9 cellular contexts compared by ENCODE assay signal in genomic region chr3:3196148-3196861, GRCh38. TPM values are rescaled to one million over a fixed set of nuclear protein-coding genes. Genes with fewer than 3 reads are reported as not detected.
DNase-seq lines count a peak whose midpoint lies in the region; ATAC-seq, FAIRE-seq and TF ChIP-seq lines count a peak whose summit lies in the region.
"Had no signal": no experiment of that assay in that cellular context is flagged by ENCODE, and none has a peak within 500 bp of the region (broad histone marks: within the 10 kb centered on the region; RNA-seq: fewer than 3 reads in every experiment).

No MANE protein-coding gene starts in this region.

- H3K9me3 ChIP-seq in heart right ventricle (no peaks in the 10 kb centered on the region), NT2/D1 (ENCODE audit: insufficient read depth, low read length) (no peaks in the 10 kb centered on the region), esophagus squamous epithelium (no peaks in the 10 kb centered on the region)

- no peak overlapping the region for H3K27ac ChIP-seq in heart right ventricle
- no peak overlapping the region for H3K27ac ChIP-seq in esophagus squamous epithelium

- H3K36me3 ChIP-seq in heart right ventricle (no peaks in the 10 kb centered on the region), NT2/D1 (ENCODE audit: insufficient read depth, insufficient read length, low read length) (no peaks in the 10 kb centered on the region), esophagus squamous epithelium (no peaks in the 10 kb centered on the region)

- H3K4me3 ChIP-seq in heart right ventricle (no peak overlapping the region), NT2/D1 (ENCODE audit: insufficient read length, low read depth) (no peak overlapping the region), esophagus squamous epithelium (no peak overlapping the region)

- TF ChIP-seq POLR2A in esophagus squamous epithelium (IDR thresholded peaks at IDR 0.05) = no peak

- ATAC-seq in heart right ventricle (no peak), Right ventricle myocardium inferior (no peak), GM18868 (IDR thresholded peaks at IDR 0.05; ENCODE audit: unreplicated experiment) (no peak)
- ATAC-seq: T-cell had no signal

- peak in 7 of 9 donors; percentile 23 to 49 (median 33) for TF ChIP-seq CTCF in heart right ventricle (IDR thresholded peaks at IDR 0.05)
- peak in 4 of 6 experiments; percentile 27 to 55 (median 32) for TF ChIP-seq CTCF in esophagus squamous epithelium (IDR thresholded peaks at IDR 0.05)

- FAIRE-seq in urothelium cell line (lab: Jason Lieb, UNC) = no peak

- no peak overlapping the region for H3K9ac ChIP-seq in NT2/D1 (ENCODE audit: insufficient read length, low read depth)

- peaks cover 0 to 6% (median 0%) of the 10 kb centered on the region in 9 donors for H3K4me1 ChIP-seq in heart right ventricle
- no peaks in the 10 kb centered on the region for H3K4me1 ChIP-seq in NT2/D1 (ENCODE audit: insufficient read depth, insufficient read length)
- no peaks in the 10 kb centered on the region for H3K4me1 ChIP-seq in esophagus squamous epithelium

- 43 to 45% methylated on average over 6 of the region's 6 CpGs for WGBS in heart right ventricle, 2 donors
- 55% methylated on average over 6 of the region's 6 CpGs for WGBS in esophagus squamous epithelium, 2 donors

- intact Hi-C loops in heart right ventricle (cut with DNase I) = loop anchor here in 1 of 10 donors (5.0 kb wide), 1 partner anchor 1096 kb away; no protein-coding TSS in a partner anchor
- intact Hi-C loops in Right ventricle myocardium inferior (cut with DNase I) = no loop called here
- intact Hi-C loops in esophagus squamous epithelium (cut with DNase I) = no loop called here

- DNase-seq in heart right ventricle (no peak), Right ventricle myocardium inferior (ENCODE audit: missing footprints) (no peak), NT2/D1 (ENCODE audit: low read depth, low spot score) (peak; percentile 15), esophagus squamous epithelium (lab: John Stamatoyannopoulos, UW) (no peak), urothelium cell line (ENCODE audit: low spot score) (peak; percentile 37), NCI-H187 treated with DMSO at 0.1 percent for 48 hours (lab: John Stamatoyannopoulos, UW) (no peak), Ammon's horn (ENCODE audit: low spot score) (no peak)

- H3K27me3 ChIP-seq in heart right ventricle (peaks cover 0 to 20% (median 8%) of the 10 kb centered on the region in 7 donors), NT2/D1 (ENCODE audit: insufficient read depth, insufficient read length) (no peaks in the 10 kb centered on the region), esophagus squamous epithelium (no peaks in the 10 kb centered on the region)

RNA-seq across cellular contexts. Expression of gene CRBN, which starts 16.8 kb away (rescaled TPM):
- total RNA-seq in heart right ventricle = 10 to 100 TPM; 34.8 to 63.2 (median 53.8) TPM
- polyA plus RNA-seq in heart right ventricle = 10 to 100 TPM; 18.2 to 23.4 TPM
- total RNA-seq in Right ventricle myocardium inferior = 46.6 TPM
- 100 to 1,000 TPM in 1 of 4 donors, 10 to 100 TPM in 3; 13.3 to 118 (median 44.6) TPM for total RNA-seq in esophagus squamous epithelium

Comparison
In these comparisons a context has a peak if more than half of its experiments do, and no peak if none do; other contexts are left out.
1. DNase-seq: peak in NT2/D1 (single experiment) and urothelium cell line (single experiment); none in heart right ventricle (0 of 2), Right ventricle myocardium inferior (single experiment), esophagus squamous epithelium (single experiment), NCI-H187 treated with DMSO at 0.1 percent for 48 hours (single experiment) and Ammon's horn (single experiment).